1 cellular context compared by ENCODE assay signal in the genomic region with DNA sequence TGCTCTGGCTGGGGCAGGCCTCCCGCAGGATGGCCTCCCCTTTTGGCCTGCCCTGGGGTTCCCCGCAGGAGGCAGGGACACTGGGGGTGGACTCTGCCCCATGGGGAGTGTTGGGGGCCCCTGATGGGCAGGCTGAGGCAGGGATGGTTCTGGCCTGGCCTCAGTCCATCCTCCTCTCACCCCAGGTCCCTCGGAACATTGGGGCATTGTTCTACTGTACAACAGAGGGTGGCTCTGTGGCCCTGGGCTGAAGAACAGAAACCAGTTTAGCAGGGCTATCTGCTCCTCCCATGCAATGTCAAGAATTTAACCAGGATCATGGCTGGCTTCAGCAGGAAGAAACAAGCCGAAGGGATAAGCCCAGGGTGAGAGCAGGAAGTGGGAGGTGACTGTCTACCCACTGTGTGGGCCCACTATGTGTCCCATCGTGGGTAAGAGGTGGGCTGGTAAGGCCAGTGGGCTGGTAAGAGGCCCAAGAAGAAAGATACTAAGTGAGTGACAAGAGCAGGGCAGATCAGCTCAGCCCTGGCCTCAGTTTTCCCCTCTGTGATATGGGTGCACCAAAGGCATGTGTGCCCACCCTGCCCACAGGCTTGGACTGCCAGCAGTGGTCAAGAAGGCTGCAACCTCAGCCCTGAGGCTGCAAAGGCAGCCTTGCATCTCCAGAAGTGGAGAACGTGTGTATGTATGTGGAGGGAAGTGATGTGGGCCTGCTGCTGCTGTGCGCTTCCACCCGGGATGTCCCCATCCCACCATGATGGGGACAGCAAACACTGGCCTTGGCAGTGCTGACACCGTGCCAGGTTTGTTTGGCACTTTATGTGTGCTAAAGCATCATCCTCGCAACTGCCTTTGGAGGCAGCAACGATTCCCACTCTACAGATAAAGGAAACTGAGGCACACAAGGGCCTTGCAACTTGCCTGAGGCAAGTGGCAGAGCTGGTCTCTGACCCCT.
TF ChIP-seq lines count a peak whose summit lies in the region.

No MANE protein-coding gene starts in this region.

TF ChIP-seq in HEK293, 187 proteins besides CTCF, POLR2A, EP300 and RAD21:
- TF ChIP-seq, protein P1, sequence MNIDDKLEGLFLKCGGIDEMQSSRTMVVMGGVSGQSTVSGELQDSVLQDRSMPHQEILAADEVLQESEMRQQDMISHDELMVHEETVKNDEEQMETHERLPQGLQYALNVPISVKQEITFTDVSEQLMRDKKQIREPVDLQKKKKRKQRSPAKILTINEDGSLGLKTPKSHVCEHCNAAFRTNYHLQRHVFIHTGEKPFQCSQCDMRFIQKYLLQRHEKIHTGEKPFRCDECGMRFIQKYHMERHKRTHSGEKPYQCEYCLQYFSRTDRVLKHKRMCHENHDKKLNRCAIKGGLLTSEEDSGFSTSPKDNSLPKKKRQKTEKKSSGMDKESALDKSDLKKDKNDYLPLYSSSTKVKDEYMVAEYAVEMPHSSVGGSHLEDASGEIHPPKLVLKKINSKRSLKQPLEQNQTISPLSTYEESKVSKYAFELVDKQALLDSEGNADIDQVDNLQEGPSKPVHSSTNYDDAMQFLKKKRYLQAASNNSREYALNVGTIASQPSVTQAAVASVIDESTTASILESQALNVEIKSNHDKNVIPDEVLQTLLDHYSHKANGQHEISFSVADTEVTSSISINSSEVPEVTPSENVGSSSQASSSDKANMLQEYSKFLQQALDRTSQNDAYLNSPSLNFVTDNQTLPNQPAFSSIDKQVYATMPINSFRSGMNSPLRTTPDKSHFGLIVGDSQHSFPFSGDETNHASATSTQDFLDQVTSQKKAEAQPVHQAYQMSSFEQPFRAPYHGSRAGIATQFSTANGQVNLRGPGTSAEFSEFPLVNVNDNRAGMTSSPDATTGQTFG (tag by site-specific recombination; IDR thresholded peaks at IDR 0.05; ENCODE audit: borderline replicate concordance): no peak
- TF ChIP-seq ZNF140 (tag by site-specific recombination; IDR thresholded peaks at IDR 0.05) (no peak), GLIS2 (tag by site-specific recombination; IDR thresholded peaks at IDR 0.05) (0 out of 2 replicates have a peak, but pooled peaks have one; percentile 22), ZNF202 (tag by site-specific recombination; IDR thresholded peaks at IDR 0.05; ENCODE audit: borderline replicate concordance) (no peak), ZNF670 (tag by site-specific recombination; IDR thresholded peaks at IDR 0.05; ENCODE audit: low read depth) (no peak), ZNF221 (tag by site-specific recombination; IDR thresholded peaks at IDR 0.05; ENCODE audit: borderline replicate concordance) (no peak), ZIC2 (tag by site-specific recombination; IDR thresholded peaks at IDR 0.05) (peak; percentile 50), ZNF121 (tag by site-specific recombination; IDR thresholded peaks at IDR 0.05) (0 out of 2 replicates have a peak, but pooled peaks have one; percentile 34), ZNF654 (tag by site-specific recombination; IDR thresholded peaks at IDR 0.05; ENCODE audit: low read depth) (no peak), YY1 (tag by site-specific recombination; IDR thresholded peaks at IDR 0.05) (no peak), ZFHX2 (tag by site-specific recombination; conservative IDR thresholded peaks at IDR 0.05) (peak; percentile 59), GLIS1 (tag by site-specific recombination; IDR thresholded peaks at IDR 0.05) (peak; percentile 77), EGR2 (tag by site-specific recombination; IDR thresholded peaks at IDR 0.05; ENCODE audit: low read depth) (peak; percentile 78)
- TF ChIP-seq, protein P2, sequence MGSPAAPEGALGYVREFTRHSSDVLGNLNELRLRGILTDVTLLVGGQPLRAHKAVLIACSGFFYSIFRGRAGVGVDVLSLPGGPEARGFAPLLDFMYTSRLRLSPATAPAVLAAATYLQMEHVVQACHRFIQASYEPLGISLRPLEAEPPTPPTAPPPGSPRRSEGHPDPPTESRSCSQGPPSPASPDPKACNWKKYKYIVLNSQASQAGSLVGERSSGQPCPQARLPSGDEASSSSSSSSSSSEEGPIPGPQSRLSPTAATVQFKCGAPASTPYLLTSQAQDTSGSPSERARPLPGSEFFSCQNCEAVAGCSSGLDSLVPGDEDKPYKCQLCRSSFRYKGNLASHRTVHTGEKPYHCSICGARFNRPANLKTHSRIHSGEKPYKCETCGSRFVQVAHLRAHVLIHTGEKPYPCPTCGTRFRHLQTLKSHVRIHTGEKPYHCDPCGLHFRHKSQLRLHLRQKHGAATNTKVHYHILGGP (tag by site-specific recombination; IDR thresholded peaks at IDR 0.05): no peak
TF ChIP-seq in HEK293: peak in this region for 6.
